ENCODE assay signal across 1 cellular context in genomic region chr7:122350701-122351100, GRCh38.
TF ChIP-seq lines count a peak whose summit lies in the region.

No MANE protein-coding gene starts in this region.

TF ChIP-seq in WTC11, 78 proteins besides CTCF, POLR2A, EP300 and RAD21 (continued from another document):
- TF ChIP-seq OVOL2 (CRISPR knock-in tag; IDR thresholded peaks at IDR 0.05; ENCODE audit: borderline replicate concordance) (no peak), ZNF281 (CRISPR knock-in tag; IDR thresholded peaks at IDR 0.05) (no peak), FOXJ3 (CRISPR knock-in tag; IDR thresholded peaks at IDR 0.05; ENCODE audit: borderline replicate concordance) (no peak), E2F4 (CRISPR knock-in tag; IDR thresholded peaks at IDR 0.05; ENCODE audit: borderline replicate concordance, low read depth) (no peak), CDX4 (CRISPR knock-in tag; IDR thresholded peaks at IDR 0.05; ENCODE audit: borderline replicate concordance) (no peak)
